Comparison of ENCODE assay signal across 13 cellular contexts in genomic region chr12:81502912-81503695, GRCh38.
DNase-seq lines count a peak whose midpoint lies in the region; ATAC-seq and TF ChIP-seq lines count a peak whose summit lies in the region.
"Had no signal": no experiment of that assay in that cellular context is flagged by ENCODE, and none has a peak within 500 bp of the region (broad histone marks: within the 10 kb centered on the region; RNA-seq: fewer than 3 reads in every experiment).

No MANE protein-coding gene starts in this region.

- intact Hi-C loops in IMR-90 (cut with micrococcal nuclease), result no loop called here
- intact Hi-C loops in left lung (cut with DNase I), result no loop called here
- intact Hi-C loops in posterior cingulate gyrus (cut with DNase I), result no loop called here
- intact Hi-C loops in Right ventricle myocardium inferior (cut with DNase I), result no loop called here

- no peak overlapping the region for H2AK9ac ChIP-seq in IMR-90 (replicated peaks; ENCODE audit: low read depth, low read length, poor library complexity)

- TF ChIP-seq POLR2A in IMR-90 (IDR thresholded peaks at IDR 0.05; ENCODE audit: low read depth, low read length), result no peak

- no peaks in the 10 kb centered on the region for H3K9me1 ChIP-seq in IMR-90 (ENCODE audit: insufficient read depth, low read length)

- no peaks in the 10 kb centered on the region for H4K20me1 ChIP-seq in IMR-90 (ENCODE audit: insufficient read depth, low read length)
- H4K20me1 ChIP-seq: BLaER1 treated with 17β-estradiol and CSF1 and Interleukin-3, amounts not matched to agents 10 nM and 100 nM had no signal

- H3K4ac ChIP-seq in IMR-90 (ENCODE audit: low read depth, low read length), result no peak overlapping the region

- no peak overlapping the region for H2BK120ac ChIP-seq in IMR-90 (ENCODE audit: low read depth, low read length)

- no peak overlapping the region for H4K8ac ChIP-seq in IMR-90 (ENCODE audit: low read depth in 2 of 2, low read length in 2 of 2)

- no peak overlapping the region for H3K9ac ChIP-seq in IMR-90 (ENCODE audit: low read depth, low read length)
- H3K9ac ChIP-seq: BLaER1 treated with 17β-estradiol and CSF1 and Interleukin-3, amounts not matched to agents 10 nM and 100 nM had no signal

- H2BK15ac ChIP-seq in IMR-90 (ENCODE audit: low read depth, low read length), result no peak overlapping the region

- H3K4me1 ChIP-seq in IMR-90 (ENCODE audit: control insufficient read depth, insufficient read depth, low read length), result no peaks in the 10 kb centered on the region
- no peaks in the 10 kb centered on the region for H3K4me1 ChIP-seq in left lung
- H3K4me1 ChIP-seq: BLaER1 treated with 17β-estradiol and CSF1 and Interleukin-3, amounts not matched to agents 10 nM and 100 nM had no signal

- no TSS peak for BruUV-seq in IMR-90 (replicated peaks; lab: Mats Ljungman, UMichigan)

- H3K4me2 ChIP-seq in IMR-90 (ENCODE audit: low read depth, low read length), result no peak overlapping the region
- H3K4me2 ChIP-seq: BLaER1 treated with 17β-estradiol and CSF1 and Interleukin-3, amounts not matched to agents 10 nM and 100 nM had no signal

- no peak overlapping the region for H2AK5ac ChIP-seq in IMR-90 (ENCODE audit: low read depth, low read length)

- H4K91ac ChIP-seq in IMR-90 (ENCODE audit: insufficient read depth, low read depth, low read length), result no peak overlapping the region

- peak; percentile 51 for ATAC-seq in IMR-90 (ENCODE audit: low read depth)
- peak; percentile 70 for ATAC-seq in left lung
- no peak for ATAC-seq in HG03457 (IDR thresholded peaks at IDR 0.05; ENCODE audit: unreplicated experiment)
- ATAC-seq in GM19397 (IDR thresholded peaks at IDR 0.05; ENCODE audit: unreplicated experiment), result no peak
- no peak for ATAC-seq in Right ventricle myocardium inferior

- POLR2A ChIA-PET in IMR-90 (lab: Charles Lee; ENCODE audit: unreplicated experiment), result no interaction called here

- H3K36me3 ChIP-seq in IMR-90 (ENCODE audit: control insufficient read depth, insufficient read depth, low read length), result no peaks in the 10 kb centered on the region
- no peaks in the 10 kb centered on the region for H3K36me3 ChIP-seq in left lung
- H3K36me3 ChIP-seq: BLaER1 treated with 17β-estradiol and CSF1 and Interleukin-3, amounts not matched to agents 10 nM and 100 nM had no signal

- peak; percentile 43 for DNase-seq in AG20443 (ENCODE audit: low spot score)
- DNase-seq in IMR-90, result peak; percentile 45
- DNase-seq in cardiac fibroblast (ENCODE audit: low read depth in 2 of 2), result peak; percentile 85 to 89
- no peak for DNase-seq in left lung
- DNase-seq in posterior cingulate gyrus, result no peak
- no peak for DNase-seq in Right ventricle myocardium inferior (ENCODE audit: missing footprints)
- DNase-seq: effector memory CD4-positive, alpha-beta T cell; NCI-H1694 treated with DMSO at 0.1 percent for 48 hours; NCI-H774; stimulated activated CD4-positive, alpha-beta T cell treated with anti-CD3 and anti-CD28 coated beads, Interleukin-2, amount 100 ng/mL, for 24 hours had no signal

- no peak for TF ChIP-seq RAD21 in IMR-90 (IDR thresholded peaks at IDR 0.05; ENCODE audit: low read length)

- H3K18ac ChIP-seq in IMR-90 (ENCODE audit: low read depth, low read length), result no peak overlapping the region

- WGBS in IMR-90 (ENCODE audit: extremely low coverage in 2 of 2, insufficient read length in 1 of 2), 2 experiments, result 0% methylated on average over 1 of the region's 3 CpGs; no CpG with 5 or more reads in 1 of the 2 experiments

- no peak overlapping the region for H2AFZ ChIP-seq in IMR-90 (replicated peaks; ENCODE audit: low read length, poor library complexity)

- no peak overlapping the region for H3K4me3 ChIP-seq in IMR-90 (ENCODE audit: insufficient read depth, low read depth, low read length)
- no peak overlapping the region for H3K4me3 ChIP-seq in cardiac fibroblast (replicated peaks in 1 of 2; ENCODE audit: low read depth in 2 of 2, low read length in 2 of 2)
- H3K4me3 ChIP-seq in left lung, result no peak overlapping the region
- H3K4me3 ChIP-seq: BLaER1 treated with 17β-estradiol and CSF1 and Interleukin-3, amounts not matched to agents 10 nM and 100 nM had no signal

- no peak overlapping the region for H3K56ac ChIP-seq in IMR-90 (ENCODE audit: extremely low read depth, insufficient read depth, low read length)

- no peak overlapping the region for H3K14ac ChIP-seq in IMR-90 (replicated peaks; ENCODE audit: low read depth, low read length)

- in situ Hi-C loops in IMR-90 (cut with MboI; ENCODE audit: low sequenced_read_pairs), result no loop called here

- H3K23ac ChIP-seq in IMR-90 (ENCODE audit: low read depth, low read length), result no peak overlapping the region

- CTCF ChIA-PET in IMR-90 (lab: Yijun Ruan, JAX), result no interaction called here

- TF ChIP-seq CTCF in IMR-90 (conservative IDR thresholded peaks at IDR 0.05; ENCODE audit: low read depth, low read length), result no peak
- TF ChIP-seq CTCF in cardiac fibroblast (IDR thresholded peaks at IDR 0.05; ENCODE audit: low read depth, low read length), result no peak
- TF ChIP-seq CTCF in left lung (IDR thresholded peaks at IDR 0.05), result no peak

- no peak overlapping the region for H2BK20ac ChIP-seq in IMR-90 (ENCODE audit: low read depth, low read length)

- no peaks in the 10 kb centered on the region for H3K79me1 ChIP-seq in IMR-90 (ENCODE audit: low read depth in 1 of 2, low read length in 2 of 2)

- no peak overlapping the region for H4K5ac ChIP-seq in IMR-90 (ENCODE audit: low read depth, low read length)

- dilution Hi-C loops in IMR-90 (cut with HindIII; ENCODE audit: low sequenced_read_pairs, unreplicated experiment), result no loop called here

- H3K27ac ChIP-seq in IMR-90 (ENCODE audit: insufficient read depth, low read length), result no peak overlapping the region
- peak overlapping the region in 1 of 2 donors; percentile 36 for H3K27ac ChIP-seq in left lung
- H3K27ac ChIP-seq: BLaER1 treated with 17β-estradiol and CSF1 and Interleukin-3, amounts not matched to agents 10 nM and 100 nM had no signal

- no peaks in the 10 kb centered on the region for H3K27me3 ChIP-seq in IMR-90 (ENCODE audit: control insufficient read depth, insufficient read depth, low read length)
- no peaks in the 10 kb centered on the region for H3K27me3 ChIP-seq in left lung
- H3K27me3 ChIP-seq: BLaER1 treated with 17β-estradiol and CSF1 and Interleukin-3, amounts not matched to agents 10 nM and 100 nM had no signal

- H3K9me3 ChIP-seq in IMR-90 (ENCODE audit: control insufficient read depth, insufficient read depth, low read length), result no peaks in the 10 kb centered on the region
- H3K9me3 ChIP-seq in left lung, result no peaks in the 10 kb centered on the region
- H3K9me3 ChIP-seq: BLaER1 treated with 17β-estradiol and CSF1 and Interleukin-3, amounts not matched to agents 10 nM and 100 nM had no signal

- no peak overlapping the region for H2BK5ac ChIP-seq in IMR-90 (ENCODE audit: low read depth, low read length, poor library complexity, severe bottlenecking)

TF ChIP-seq in IMR-90, 13 proteins besides CTCF, POLR2A, EP300 and RAD21:
- TF ChIP-seq BHLHE40 (IDR thresholded peaks at IDR 0.05; ENCODE audit: low read depth, low read length) (no peak), MAFK (IDR thresholded peaks at IDR 0.05; ENCODE audit: low read depth, low read length) (no peak), NFE2L2 (IDR thresholded peaks at IDR 0.05; ENCODE audit: low read depth, low read length) (no peak)
- TF ChIP-seq, protein P1, sequence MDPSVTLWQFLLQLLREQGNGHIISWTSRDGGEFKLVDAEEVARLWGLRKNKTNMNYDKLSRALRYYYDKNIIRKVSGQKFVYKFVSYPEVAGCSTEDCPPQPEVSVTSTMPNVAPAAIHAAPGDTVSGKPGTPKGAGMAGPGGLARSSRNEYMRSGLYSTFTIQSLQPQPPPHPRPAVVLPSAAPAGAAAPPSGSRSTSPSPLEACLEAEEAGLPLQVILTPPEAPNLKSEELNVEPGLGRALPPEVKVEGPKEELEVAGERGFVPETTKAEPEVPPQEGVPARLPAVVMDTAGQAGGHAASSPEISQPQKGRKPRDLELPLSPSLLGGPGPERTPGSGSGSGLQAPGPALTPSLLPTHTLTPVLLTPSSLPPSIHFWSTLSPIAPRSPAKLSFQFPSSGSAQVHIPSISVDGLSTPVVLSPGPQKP (IDR thresholded peaks at IDR 0.05; ENCODE audit: borderline replicate concordance, low read depth, low read length), result no peak

Comparison
In these comparisons a context has a peak if more than half of its experiments do, and no peak if none do; other contexts are left out.
1. DNase-seq: peak in AG20443 (single experiment), IMR-90 (single experiment) and cardiac fibroblast (2 of 2); none in left lung (0 of 2), posterior cingulate gyrus (0 of 10) and Right ventricle myocardium inferior (single experiment).
2. ATAC-seq: peak in IMR-90 (single experiment) and left lung (single experiment); none in HG03457 (single experiment), GM19397 (single experiment) and Right ventricle myocardium inferior (single experiment).